In the genomic region with DNA sequence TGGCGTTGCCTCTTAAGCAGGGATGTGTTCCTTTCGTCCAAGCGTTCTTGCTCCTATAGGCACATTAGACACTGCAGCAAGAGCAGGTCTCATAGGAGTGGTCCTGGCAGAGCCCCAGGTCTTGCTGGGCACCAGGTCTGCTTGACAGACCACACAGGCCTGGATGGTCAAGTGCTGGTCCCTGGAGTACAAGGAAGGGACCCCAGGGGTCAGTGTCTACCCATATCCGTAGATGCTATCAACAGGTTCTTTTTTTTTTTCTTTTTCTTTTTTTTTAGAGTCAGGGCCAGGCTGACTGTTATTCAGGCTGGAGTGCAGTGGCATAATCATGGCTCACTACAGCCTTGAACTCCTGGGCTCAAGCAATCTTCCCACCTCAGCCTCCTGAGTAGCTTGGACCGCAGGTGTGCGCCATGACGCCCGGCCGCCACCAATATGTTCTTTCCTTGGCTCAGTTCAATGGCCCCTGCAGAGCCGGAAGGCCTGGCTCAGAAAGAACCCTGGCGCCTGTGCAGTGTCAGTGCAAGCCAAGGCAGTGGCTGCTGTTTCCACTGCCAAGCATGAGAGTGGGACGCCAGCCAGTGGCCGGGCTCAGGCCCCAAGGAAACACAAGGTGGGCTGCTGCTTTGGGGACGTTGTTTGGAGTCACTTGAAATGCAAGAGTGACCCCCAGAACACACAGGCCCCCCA, we compare ENCODE assay signal across 12 cellular contexts. TPM values are rescaled to one million over a fixed set of nuclear protein-coding genes. Genes with fewer than 3 reads are reported as not detected.
DNase-seq lines count a peak whose midpoint lies in the region; ATAC-seq and TF ChIP-seq lines count a peak whose summit lies in the region.
"Had no signal": no experiment of that assay in that cellular context is flagged by ENCODE, and none has a peak within 500 bp of the region (broad histone marks: within the 10 kb centered on the region; RNA-seq: fewer than 3 reads in every experiment).

No MANE protein-coding gene starts in this region.

- TF ChIP-seq POLR2A in uterus (IDR thresholded peaks at IDR 0.05), result no peak

- H3K27me3 ChIP-seq in uterus, result no peaks in the 10 kb centered on the region
- no peaks in the 10 kb centered on the region for H3K27me3 ChIP-seq in brain microvascular endothelial cell (replicated peaks)

- H3K27ac ChIP-seq in mesodermal cell (ENCODE audit: low read depth, low read length, severe bottlenecking) (peak overlapping the region; percentile 51), uterus (peak overlapping the region; percentile 79 to 84), brain microvascular endothelial cell (no peak overlapping the region)

- in situ Hi-C loops in astrocyte of the cerebellum (cut with HindIII; ENCODE audit: low sequenced_read_pairs) (no loop called here), brain microvascular endothelial cell (cut with HindIII; ENCODE audit: low pct_ligation_motif_present, low sequenced_read_pairs) (no loop called here)

- H3K9me3 Mint-ChIP-seq in natural killer cell treated with Interleukin-12 subunit alpha and Interleukin-12 subunit beta and Interleukin-15 and Interleukin-18, amount 100 ng/mL, for 72 hours, result no peaks in the 10 kb centered on the region
- H3K9me3 Mint-ChIP-seq in natural killer cell, result no peaks in the 10 kb centered on the region
- H3K9me3 Mint-ChIP-seq in endothelial cell (ENCODE audit: unreplicated experiment), result no peaks in the 10 kb centered on the region

- H3K4me1 ChIP-seq in mesodermal cell (ENCODE audit: control insufficient read depth, insufficient read depth, low read length, poor library complexity, severe bottlenecking), result peaks cover 16% of the 10 kb centered on the region
- H3K4me1 ChIP-seq in uterus, result peaks cover 5 to 19% of the 10 kb centered on the region in 2 donors

- H3K36me3 ChIP-seq in mesodermal cell (ENCODE audit: control insufficient read depth, insufficient read depth, low read length) (no peaks in the 10 kb centered on the region), uterus (no peaks in the 10 kb centered on the region), brain microvascular endothelial cell (replicated peaks) (no peaks in the 10 kb centered on the region)

- H3K4me1 Mint-ChIP-seq in natural killer cell treated with Interleukin-12 subunit alpha and Interleukin-12 subunit beta and Interleukin-15 and Interleukin-18, amount 100 ng/mL, for 72 hours (ENCODE audit: low read depth in 2 of 2), result peaks cover 41 to 47% of the 10 kb centered on the region in 2 donors
- H3K4me1 Mint-ChIP-seq in natural killer cell (peaks cover 0 to 13% of the 10 kb centered on the region in 2 donors), endothelial cell (ENCODE audit: unreplicated experiment) (no peaks in the 10 kb centered on the region)

- H3K27ac Mint-ChIP-seq in natural killer cell treated with Interleukin-12 subunit alpha and Interleukin-12 subunit beta and Interleukin-15 and Interleukin-18, amount 100 ng/mL, for 72 hours, result peak overlapping the region; percentile 54 to 87
- H3K27ac Mint-ChIP-seq in natural killer cell (peak overlapping the region in 1 of 2 donors; percentile 19), endothelial cell (ENCODE audit: unreplicated experiment) (no peak overlapping the region)
- H3K27ac Mint-ChIP-seq: activated naive CD8-positive, alpha-beta T cell had no signal

- no peak for ATAC-seq in natural killer cell treated with Interleukin-12 subunit alpha and Interleukin-12 subunit beta and Interleukin-15 and Interleukin-18, amount 100 ng/mL, for 72 hours
- no peak for ATAC-seq in natural killer cell

- no peaks in the 10 kb centered on the region for H3K27me3 Mint-ChIP-seq in natural killer cell treated with Interleukin-12 subunit alpha and Interleukin-12 subunit beta and Interleukin-15 and Interleukin-18, amount 100 ng/mL, for 72 hours
- H3K27me3 Mint-ChIP-seq in natural killer cell (ENCODE audit: low read depth in 2 of 2) (no peaks in the 10 kb centered on the region), endothelial cell (ENCODE audit: unreplicated experiment) (peaks cover 5% of the 10 kb centered on the region)
- H3K27me3 Mint-ChIP-seq: activated naive CD8-positive, alpha-beta T cell had no signal

- intact Hi-C loops in natural killer cell (cut with micrococcal nuclease) (no loop called here), uterus (cut with DNase I; ENCODE audit: low total_unique reads) (no loop called here)

- H3K4me3 ChIP-seq in astrocyte of the cerebellum (ENCODE audit: low read depth, low read length), result no peak overlapping the region
- H3K4me3 ChIP-seq in mesodermal cell (ENCODE audit: extremely low read depth, insufficient read depth, low read length, poor library complexity, severe bottlenecking), result no peak overlapping the region
- no peak overlapping the region for H3K4me3 ChIP-seq in uterus
- H3K4me3 ChIP-seq in brain microvascular endothelial cell (ENCODE audit: low read depth, low read length), result no peak overlapping the region

- H3K36me3 Mint-ChIP-seq in natural killer cell treated with Interleukin-12 subunit alpha and Interleukin-12 subunit beta and Interleukin-15 and Interleukin-18, amount 100 ng/mL, for 72 hours, result no peaks in the 10 kb centered on the region
- H3K36me3 Mint-ChIP-seq in natural killer cell, result no peaks in the 10 kb centered on the region
- H3K36me3 Mint-ChIP-seq in endothelial cell (ENCODE audit: low read depth, unreplicated experiment), result no peaks in the 10 kb centered on the region
- H3K36me3 Mint-ChIP-seq: activated naive CD8-positive, alpha-beta T cell had no signal

- 88 to 96% methylated on average over 10 to 13 of the region's 14 CpGs for WGBS in mesodermal cell (ENCODE audit: insufficient coverage in 2 of 2), 2 experiments

- no peak for DNase-seq in natural killer cell treated with Interleukin-12 subunit alpha and Interleukin-12 subunit beta and Interleukin-15 and Interleukin-18, amount 100 ng/mL, for 72 hours (ENCODE audit: low spot score)
- DNase-seq in natural killer cell, result no peak
- DNase-seq in astrocyte of the cerebellum (ENCODE audit: low read depth), result no peak
- peak; percentile 37 to 51 for DNase-seq in uterus
- DNase-seq in endothelial cell (ENCODE audit: low spot score), result no peak
- DNase-seq in NCI-H2081 (lab: John Stamatoyannopoulos, UW), result no peak
- DNase-seq in brain microvascular endothelial cell, result no peak
- DNase-seq: effector CD4-positive, alpha-beta T cell; NCI-H1105 had no signal

- TF ChIP-seq CTCF in natural killer cell (IDR thresholded peaks at IDR 0.05) (no peak), astrocyte of the cerebellum (IDR thresholded peaks at IDR 0.05; ENCODE audit: low read depth, low read length, missing control alignments) (peak; percentile 17), uterus (IDR thresholded peaks at IDR 0.05) (peak in 1 of 4 experiments; percentile 12), endothelial cell (IDR thresholded peaks at IDR 0.05; ENCODE audit: unreplicated experiment) (no peak), brain microvascular endothelial cell (IDR thresholded peaks at IDR 0.05; ENCODE audit: low read depth, low read length, missing control alignments) (no peak)

- H3K9me3 ChIP-seq in mesodermal cell (ENCODE audit: control insufficient read depth, low read length) (no peaks in the 10 kb centered on the region), uterus (no peaks in the 10 kb centered on the region)

- peak overlapping the region; percentile 69 for H3K4me3 Mint-ChIP-seq in natural killer cell treated with Interleukin-12 subunit alpha and Interleukin-12 subunit beta and Interleukin-15 and Interleukin-18, amount 100 ng/mL, for 72 hours
- H3K4me3 Mint-ChIP-seq in natural killer cell, result no peak overlapping the region
- no peak overlapping the region for H3K4me3 Mint-ChIP-seq in endothelial cell (ENCODE audit: unreplicated experiment)
- H3K4me3 Mint-ChIP-seq: activated naive CD8-positive, alpha-beta T cell had no signal

RNA-seq across cellular contexts. Expression of gene TNFRSF8, which starts 10.0 kb away (rescaled TPM):
- total RNA-seq in natural killer cell treated with Interleukin-12 subunit alpha and Interleukin-12 subunit beta and Interleukin-15 and Interleukin-18, amount 100 ng/mL, for 72 hours, result 10 to 100 TPM; 16.3 to 77.3 TPM
- total RNA-seq in natural killer cell (1 to 10 TPM in 1 of 3 donors, under 1 TPM in 2; 0.34 to 1.7 (median 0.50) TPM), uterus (1 to 10 TPM in 2 of 4 donors, under 1 TPM in 2; 0.26 to 2.4 (median 0.85) TPM), endothelial cell (ENCODE audit: unreplicated experiment) (1.9 TPM)
- 0.44 TPM for polyA plus RNA-seq in mesodermal cell (2013, experiment 1 of 2)
- 0.51 TPM for polyA plus RNA-seq in mesodermal cell (2013, experiment 2 of 2)
- polyA plus RNA-seq: BJ had no signal

RNA-seq across cellular contexts. Expression of gene MIIP, which starts 33.8 kb away (rescaled TPM):
- 100 to 1,000 TPM in 1 of 2 donors, 10 to 100 TPM in 1; 52.5 to 118 TPM for total RNA-seq in natural killer cell treated with Interleukin-12 subunit alpha and Interleukin-12 subunit beta and Interleukin-15 and Interleukin-18, amount 100 ng/mL, for 72 hours
- total RNA-seq in natural killer cell, result 10 to 100 TPM; 27.2 to 28.5 (median 27.9) TPM
- 42.0 TPM for polyA plus RNA-seq in mesodermal cell (2013, experiment 1 of 2)
- polyA plus RNA-seq in mesodermal cell (2013, experiment 2 of 2), result 36.8 TPM
- 10 to 100 TPM in 3 of 4 donors, 1 to 10 TPM in 1; 1.2 to 44.8 (median 33.6) TPM for total RNA-seq in uterus
- total RNA-seq in endothelial cell (ENCODE audit: unreplicated experiment), result 49.9 TPM

Comparison
In these comparisons a context has a peak if more than half of its experiments do, and no peak if none do; other contexts are left out.
1. DNase-seq: peak in uterus (2 of 2); none in natural killer cell treated with Interleukin-12 subunit alpha and Interleukin-12 subunit beta and Interleukin-15 and Interleukin-18, amount 100 ng/mL, for 72 hours (single experiment), natural killer cell (single experiment), astrocyte of the cerebellum (single experiment), endothelial cell (single experiment), NCI-H2081 (0 of 2) and brain microvascular endothelial cell (single experiment).